22 cellular contexts compared by ENCODE assay signal in genomic region chr13:106804996-106805395, GRCh38.
"Had no signal": no experiment of that assay in that cellular context is flagged by ENCODE, and none has a peak within 500 bp of the region (broad histone marks: within the 10 kb centered on the region; RNA-seq: fewer than 3 reads in every experiment).

No MANE protein-coding gene starts in this region.

- H3K4me1 Mint-ChIP-seq: naive B cell; nephron; stimulated activated naive B cell treated with anti-CD40 and anti-IgM and Interleukin-4, amounts not matched to agents 10 μg/mL and 1 μg/mL and 100 μg/mL, for 72 hours; stimulated activated naive CD8-positive, alpha-beta T cell treated with anti-CD3 and anti-CD28 coated beads, Interleukin-15, amount 100 ng/mL, for 72 hours had no signal

- H3K4me3 Mint-ChIP-seq: dendritic cell treated with granulocyte-macrophage colony-stimulating factor and Interleukin-4, amounts not matched to agents 40 ng/mL and 50 ng/mL, for 4 days; naive B cell; nephron; stimulated activated naive B cell treated with anti-CD40 and anti-IgM and Interleukin-4, amounts not matched to agents 10 μg/mL and 1 μg/mL and 100 μg/mL, for 72 hours; stimulated activated naive CD8-positive, alpha-beta T cell treated with anti-CD3 and anti-CD28 coated beads, Interleukin-15, amount 100 ng/mL, for 72 hours had no signal

- H3K27ac ChIP-seq: esophagus squamous epithelium, gastroesophageal sphincter, left lung, lower lobe of right lung, right atrium auricular region, sigmoid colon, skin epidermis, thoracic aorta had no signal

- H3K4me3 ChIP-seq: esophagus squamous epithelium, gastroesophageal sphincter, left lung, lower lobe of right lung, right atrium auricular region, sigmoid colon, skin epidermis, thoracic aorta had no signal

- H3K36me3 ChIP-seq: esophagus squamous epithelium, gastroesophageal sphincter, left lung, lower lobe of right lung, right atrium auricular region, sigmoid colon, thoracic aorta had no signal

- H3K27me3 ChIP-seq: gastroesophageal sphincter, left lung, right atrium auricular region, sigmoid colon had no signal

- H3K4me1 ChIP-seq: gastroesophageal sphincter, left lung, lower lobe of right lung, right atrium auricular region, sigmoid colon had no signal

- H3K36me3 Mint-ChIP-seq: naive B cell; stimulated activated naive B cell treated with anti-CD40 and anti-IgM and Interleukin-4, amounts not matched to agents 10 μg/mL and 1 μg/mL and 100 μg/mL, for 72 hours had no signal

- H3K9me3 ChIP-seq: esophagus squamous epithelium, gastroesophageal sphincter, left lung, lower lobe of right lung, right atrium auricular region, sigmoid colon, thoracic aorta had no signal

- H3K27ac Mint-ChIP-seq: dendritic cell treated with granulocyte-macrophage colony-stimulating factor and Interleukin-4, amounts not matched to agents 40 ng/mL and 50 ng/mL, for 4 days; naive B cell; stimulated activated naive B cell treated with anti-CD40 and anti-IgM and Interleukin-4, amounts not matched to agents 10 μg/mL and 1 μg/mL and 100 μg/mL, for 72 hours; stimulated activated naive CD8-positive, alpha-beta T cell treated with anti-CD3 and anti-CD28 coated beads, Interleukin-15, amount 100 ng/mL, for 72 hours had no signal

- DNase-seq: cerebellar nuclear complex; esophagus squamous epithelium; foreskin fibroblast; glutamatergic neuron; left lung; lower lobe of right lung; mesenchymal stem cell; naive B cell; posterior cingulate gyrus; sigmoid colon; stimulated activated CD4-positive, alpha-beta T cell treated with anti-CD3 and anti-CD28 coated beads, Interleukin-2, amount 100 ng/mL, for 24 hours; stimulated activated CD4-positive, alpha-beta T cell treated with anti-CD3 and anti-CD28 coated beads, Interleukin-4, amount 100 ng/mL, for 4 hours; stimulated activated naive B cell treated with anti-CD40 and anti-IgM and Interleukin-4, amounts not matched to agents 10 μg/mL and 1 μg/mL and 100 μg/mL, for 72 hours; stimulated activated naive CD8-positive, alpha-beta T cell treated with anti-CD3 and anti-CD28 coated beads, Interleukin-15, amount 100 ng/mL, for 72 hours; substantia nigra; trophoblast cell had no signal

- H3K27me3 Mint-ChIP-seq: dendritic cell treated with granulocyte-macrophage colony-stimulating factor and Interleukin-4, amounts not matched to agents 40 ng/mL and 50 ng/mL, for 4 days; stimulated activated naive CD8-positive, alpha-beta T cell treated with anti-CD3 and anti-CD28 coated beads, Interleukin-15, amount 100 ng/mL, for 72 hours had no signal

- H3K9me3 Mint-ChIP-seq: dendritic cell treated with granulocyte-macrophage colony-stimulating factor and Interleukin-4, amounts not matched to agents 40 ng/mL and 50 ng/mL, for 4 days; naive B cell; nephron; stimulated activated naive B cell treated with anti-CD40 and anti-IgM and Interleukin-4, amounts not matched to agents 10 μg/mL and 1 μg/mL and 100 μg/mL, for 72 hours; stimulated activated naive CD8-positive, alpha-beta T cell treated with anti-CD3 and anti-CD28 coated beads, Interleukin-15, amount 100 ng/mL, for 72 hours had no signal
